Comparison of ENCODE assay signal across 11 cellular contexts in genomic region chr17:59278401-59278800, GRCh38.
"Had no signal": no experiment of that assay in that cellular context is flagged by ENCODE, and none has a peak within 500 bp of the region (broad histone marks: within the 10 kb centered on the region; RNA-seq: fewer than 3 reads in every experiment).

No MANE protein-coding gene starts in this region.

- H3K4me3 Mint-ChIP-seq: endodermal cell, nephron progenitor cell had no signal

- H3K27me3 ChIP-seq: body of pancreas, sigmoid colon had no signal

- H3K27ac Mint-ChIP-seq: activated T-helper 2 cell treated with anti-CD3 and anti-CD28 coated beads, Interferon-gamma antibody, Interleukin-2, Interleukin-4, amounts not matched to agents 10 μg/mL and 5 μg/mL and 100 μg/mL, durations not matched to agents 14 hours and 24 hours and 36 hours; endodermal cell; nephron progenitor cell had no signal

- ATAC-seq: body of pancreas, psoas muscle had no signal

- H3K4me1 Mint-ChIP-seq: endodermal cell, nephron progenitor cell had no signal

- H3K27ac ChIP-seq: psoas muscle had no signal

- H3K9me3 Mint-ChIP-seq: activated T-helper 2 cell treated with anti-CD3 and anti-CD28 coated beads, Interferon-gamma antibody, Interleukin-2, Interleukin-4, amounts not matched to agents 10 μg/mL and 5 μg/mL and 100 μg/mL, durations not matched to agents 14 hours and 24 hours and 36 hours had no signal

- H3K36me3 ChIP-seq: sigmoid colon had no signal

- DNase-seq: activated CD4-positive, alpha-beta T cell treated with anti-CD3 and anti-CD28 coated beads for 48 hours; activated naive CD4-positive, alpha-beta T cell treated with anti-CD3 and anti-CD28 coated beads, Interleukin-2, amount 50 U/mL, for 16 hours; activated T-cell treated with anti-CD3 and anti-CD28 coated beads for 4 hours; body of pancreas; endodermal cell; hippocampal formation; nephron progenitor cell; psoas muscle; sigmoid colon; stimulated activated naive CD4-positive, alpha-beta T cell treated with Interleukin-2 at 50 U/mL for 16 hours had no signal

- H3K4me3 ChIP-seq: body of pancreas, psoas muscle, sigmoid colon had no signal

- H3K4me1 ChIP-seq: body of pancreas, psoas muscle, sigmoid colon had no signal

- H3K9me3 ChIP-seq: body of pancreas, psoas muscle, sigmoid colon had no signal
